ENCODE assay signal across 11 cellular contexts in genomic region chr2:21372654-21373053, GRCh38.
A peak's percentile ranks its signal among the peaks of the same experiment; 100 is the strongest.
DNase-seq lines count a peak whose midpoint lies in the region; ATAC-seq, FAIRE-seq and TF ChIP-seq lines count a peak whose summit lies in the region.
"Had no signal": no experiment of that assay in that cellular context is flagged by ENCODE, and none has a peak within 500 bp of the region (broad histone marks: within the 10 kb centered on the region; RNA-seq: fewer than 3 reads in every experiment).

No MANE protein-coding gene starts in this region.

- no peaks in the 10 kb centered on the region for H3K36me3 Mint-ChIP-seq in Caco-2 (ENCODE audit: insufficient read depth, unreplicated experiment)

- TF ChIP-seq CTCF in Caco-2 (IDR thresholded peaks at IDR 0.05; ENCODE audit: insufficient read depth in 1 of 2, low read depth in 1 of 2, low read length in 1 of 2, severe bottlenecking in 1 of 2, unreplicated experiment in 1 of 2): peak; percentile 38 to 54
- peak in 1 of 4 donors; percentile 6 for TF ChIP-seq CTCF in pancreas (IDR thresholded peaks at IDR 0.05)

- ATAC-seq in HG02798 (IDR thresholded peaks at IDR 0.05; ENCODE audit: poor library complexity, unreplicated experiment): no peak
- no peak for ATAC-seq in pancreas

- FAIRE-seq in H54 (lab: Jason Lieb, UNC) (peak; percentile 45), pancreas (lab: Jason Lieb, UNC) (no peak)

- H3K4me1 Mint-ChIP-seq in Caco-2 (ENCODE audit: low read depth, unreplicated experiment): no peaks in the 10 kb centered on the region
- H3K4me1 Mint-ChIP-seq: activated CD4-positive, alpha-beta memory T cell treated with anti-CD3 and anti-CD28 coated beads, Interleukin-2, amount 10 ng/mL, durations not matched to agents 7 days and 5 days had no signal

- POLR2A ChIA-PET in Caco-2 (lab: Charles Lee): no interaction called here

- H3K4me3 ChIP-seq in Caco-2 (ENCODE audit: low read depth, low read length) (no peak overlapping the region), pancreas (no peak overlapping the region)
- H3K4me3 ChIP-seq: stomach had no signal

- DNase-seq in Caco-2: peak in 1 of 2 experiments; percentile 46
- DNase-seq in H54 (ENCODE audit: insufficient read length, low spot score): peak; percentile 15
- peak; percentile 28 for DNase-seq in OCI-M1 (lab: John Stamatoyannopoulos, UW)
- peak; percentile 70 for DNase-seq in iPS-NIHi7 (ENCODE audit: extremely low spot score)
- DNase-seq in NCI-H510A treated with DMSO at 0.1 percent for 48 hours (lab: John Stamatoyannopoulos, UW): no peak
- DNase-seq in GM19238 (ENCODE audit: insufficient read length, low spot score): no peak
- DNase-seq in pancreas: no peak
- DNase-seq: activated CD4-positive, alpha-beta memory T cell treated with anti-CD3 and anti-CD28 coated beads, Interleukin-2, amount 10 ng/mL, durations not matched to agents 7 days and 5 days; effector memory CD4-positive, alpha-beta T cell; stomach had no signal

- intact Hi-C loops in Caco-2 (cut with micrococcal nuclease; ENCODE audit: unreplicated experiment): loop anchor here (2.0 to 5.0 kb wide), 2 partner anchors 50 to 195 kb away; no protein-coding TSS in a partner anchor
- intact Hi-C loops in pancreas (cut with DNase I): no loop called here

- no TSS peak for BruUV-seq in Caco-2 (replicated peaks; lab: Mats Ljungman, UMichigan)

- CTCF ChIA-PET in Caco-2 (lab: Charles Lee): interaction anchor here (0.6 to 1.1 kb wide), 4 partner anchors 10 to 432 kb away, joined by 3 to 8 read pairs (median 3); no protein-coding TSS in a partner anchor

- TF ChIP-seq POLR2A in H54 (IDR thresholded peaks at IDR 0.05; ENCODE audit: low read depth, low read length): no peak

- no peaks in the 10 kb centered on the region; the same call in 1 of the 2 replicates for H3K27me3 ChIP-seq in Caco-2 (replicated peaks; ENCODE audit: control insufficient read depth, insufficient read depth, low read length)
- no peaks in the 10 kb centered on the region for H3K27me3 ChIP-seq in pancreas

- H3K36me3 ChIP-seq in Caco-2 (ENCODE audit: control insufficient read depth, insufficient read depth, low read length): no peaks in the 10 kb centered on the region
- no peaks in the 10 kb centered on the region for H3K36me3 ChIP-seq in pancreas
- H3K36me3 ChIP-seq: stomach had no signal

- WGBS in pancreas, 2 donors: 59 to 60% methylated on average over 2 of the region's 2 CpGs

- H3K27ac ChIP-seq in pancreas: no peak overlapping the region
- H3K27ac ChIP-seq: stomach had no signal

- H3K27me3 Mint-ChIP-seq in Caco-2 (ENCODE audit: insufficient read depth, unreplicated experiment): peaks cover 3% of the 10 kb centered on the region
- H3K27me3 Mint-ChIP-seq: activated CD4-positive, alpha-beta memory T cell treated with anti-CD3 and anti-CD28 coated beads, Interleukin-2, amount 10 ng/mL, durations not matched to agents 7 days and 5 days had no signal

- no peak overlapping the region for H3K4me3 Mint-ChIP-seq in Caco-2 (ENCODE audit: unreplicated experiment)
- H3K4me3 Mint-ChIP-seq: activated CD4-positive, alpha-beta memory T cell treated with anti-CD3 and anti-CD28 coated beads, Interleukin-2, amount 10 ng/mL, durations not matched to agents 7 days and 5 days had no signal

- H3K9me3 ChIP-seq in Caco-2: no peaks in the 10 kb centered on the region
- H3K9me3 ChIP-seq in pancreas: no peaks in the 10 kb centered on the region
- H3K9me3 ChIP-seq: stomach had no signal

- no peaks in the 10 kb centered on the region for H3K9me3 Mint-ChIP-seq in Caco-2 (ENCODE audit: unreplicated experiment)
- H3K9me3 Mint-ChIP-seq: activated CD4-positive, alpha-beta memory T cell treated with anti-CD3 and anti-CD28 coated beads, Interleukin-2, amount 10 ng/mL, durations not matched to agents 7 days and 5 days had no signal

- H3K27ac Mint-ChIP-seq in Caco-2 (ENCODE audit: unreplicated experiment): no peak overlapping the region
- H3K27ac Mint-ChIP-seq: activated CD4-positive, alpha-beta memory T cell treated with anti-CD3 and anti-CD28 coated beads, Interleukin-2, amount 10 ng/mL, durations not matched to agents 7 days and 5 days had no signal

- H3K4me1 ChIP-seq in Caco-2 (no peaks in the 10 kb centered on the region), pancreas (no peaks in the 10 kb centered on the region)
- H3K4me1 ChIP-seq: stomach had no signal

Comparison
In these comparisons a context has a peak if more than half of its experiments do, and no peak if none do; other contexts are left out.
1. DNase-seq: peak in H54 (single experiment), OCI-M1 (single experiment) and iPS-NIHi7 (single experiment); none in NCI-H510A treated with DMSO at 0.1 percent for 48 hours (single experiment), GM19238 (single experiment) and pancreas (0 of 6).